Comparison of ENCODE assay signal across 1 cellular context in genomic region chr1:35436078-35436477, GRCh38.
TF ChIP-seq lines count a peak whose summit lies in the region.

No MANE protein-coding gene starts in this region.

TF ChIP-seq in HEK293, 187 proteins besides CTCF, POLR2A, EP300 and RAD21:
- TF ChIP-seq ZBTB44 (tag by site-specific recombination; IDR thresholded peaks at IDR 0.05) (no peak), SCRT2 (tag by site-specific recombination; IDR thresholded peaks at IDR 0.05) (peak; percentile 7; the same call in 1 of the 2 replicates)
TF ChIP-seq in HEK293: peak in this region for 1.
